1 cellular context compared by ENCODE assay signal in genomic region chr14:41214978-41215377, GRCh38.
A peak's percentile ranks its signal among the peaks of the same experiment; 100 is the strongest.
DNase-seq lines count a peak whose midpoint lies in the region.
"Not testable (repeated sequence)": the region's sequence is repeated elsewhere in the genome, so short reads cannot be mapped to it uniquely, and the experiment has no call there.

No MANE protein-coding gene starts in this region.

- not testable (repeated sequence) for DNase-seq in H7

- H3K27me3 ChIP-seq in H7 (ENCODE audit: control insufficient read depth, insufficient read depth, low read length) = not testable (repeated sequence)

- peak overlapping the region; percentile 3; the same call in 1 of the 2 replicates for H3K4me3 ChIP-seq in H7 (ENCODE audit: insufficient read depth, low read depth, low read length)

- not testable (repeated sequence) for H3K36me3 ChIP-seq in H7 (replicated peaks; ENCODE audit: control insufficient read depth, insufficient read depth, low read length)
